7 cellular contexts compared by ENCODE assay signal in the genomic region with DNA sequence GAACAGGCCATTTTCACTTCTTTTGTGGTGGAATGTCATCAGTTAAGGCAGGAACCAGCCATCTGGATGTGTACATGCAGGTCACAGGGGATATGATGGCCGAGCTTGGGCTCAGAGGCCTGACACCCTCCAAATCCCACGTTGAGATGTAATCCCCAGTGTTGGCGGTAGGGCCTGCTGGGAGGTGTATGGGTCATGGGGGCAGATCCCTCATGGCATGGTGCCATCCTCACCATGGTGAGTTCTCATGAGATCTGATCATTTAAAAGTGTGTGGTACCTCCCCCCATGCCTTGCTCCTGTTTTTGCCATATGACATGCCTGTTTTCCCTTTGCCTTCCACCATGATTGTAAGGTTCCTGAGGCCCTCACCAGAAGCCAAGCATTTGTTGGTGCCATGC.
"Had no signal": no experiment of that assay in that cellular context is flagged by ENCODE, and none has a peak within 500 bp of the region (broad histone marks: within the 10 kb centered on the region; RNA-seq: fewer than 3 reads in every experiment).

No MANE protein-coding gene starts in this region.

- H3K27ac Mint-ChIP-seq: HFFc6 had no signal

- H2AFZ ChIP-seq: GM23248 had no signal

- H3K9me3 Mint-ChIP-seq: HFFc6 had no signal

- DNase-seq: GM23248, GOT3, H7, HFFc6, IMR-90 had no signal

- ATAC-seq: HCT116 had no signal

- H3K9me3 ChIP-seq: HAP-1 had no signal

- H3K9ac ChIP-seq: GM23248 had no signal

- H3K4me1 ChIP-seq: HAP-1 had no signal

- H3K4me3 ChIP-seq: GM23248, HAP-1 had no signal

- H3K27ac ChIP-seq: GM23248 had no signal

- H3K4me3 Mint-ChIP-seq: HFFc6 had no signal
